ENCODE assay signal across 14 cellular contexts in genomic region chr6:108989700-108990099, GRCh38.
"Had no signal": no experiment of that assay in that cellular context is flagged by ENCODE, and none has a peak within 500 bp of the region (broad histone marks: within the 10 kb centered on the region; RNA-seq: fewer than 3 reads in every experiment).

No MANE protein-coding gene starts in this region.

- H3K4me3 Mint-ChIP-seq: activated CD4-positive, alpha-beta T cell treated with anti-CD3 and anti-CD28 coated beads, Interleukin-2, amount 10 ng/mL, durations not matched to agents 7 days and 5 days; activated naive CD8-positive, alpha-beta T cell treated with anti-CD3 and anti-CD28 coated beads, Interleukin-2, amount 10 ng/mL, durations not matched to agents 7 days and 5 days; natural killer cell treated with Interleukin-12 subunit alpha and Interleukin-12 subunit beta and Interleukin-15 and Interleukin-18, amount 100 ng/mL, for 72 hours had no signal

- ATAC-seq: left cardiac atrium; natural killer cell treated with Interleukin-12 subunit alpha and Interleukin-12 subunit beta and Interleukin-15 and Interleukin-18, amount 100 ng/mL, for 72 hours had no signal

- H3K9me3 ChIP-seq: right atrium auricular region had no signal

- H3K9me3 Mint-ChIP-seq: activated CD4-positive, alpha-beta T cell treated with anti-CD3 and anti-CD28 coated beads, Interleukin-2, amount 10 ng/mL, durations not matched to agents 7 days and 5 days; activated naive CD8-positive, alpha-beta T cell treated with anti-CD3 and anti-CD28 coated beads, Interleukin-2, amount 10 ng/mL, durations not matched to agents 7 days and 5 days; natural killer cell treated with Interleukin-12 subunit alpha and Interleukin-12 subunit beta and Interleukin-15 and Interleukin-18, amount 100 ng/mL, for 72 hours had no signal

- H3K27ac ChIP-seq: epithelial cell of prostate, skin epidermis had no signal

- H3K27me3 ChIP-seq: right atrium auricular region had no signal

- H3K4me3 ChIP-seq: right atrium auricular region, skin epidermis had no signal

- DNase-seq: activated CD4-positive, alpha-beta T cell treated with anti-CD3 and anti-CD28 coated beads, Interleukin-2, amount 10 ng/mL, durations not matched to agents 7 days and 5 days; activated naive CD4-positive, alpha-beta T cell; activated naive CD8-positive, alpha-beta T cell treated with anti-CD3 and anti-CD28 coated beads, Interleukin-2, amount 10 ng/mL, durations not matched to agents 7 days and 5 days; head of caudate nucleus; left cardiac atrium; mesenchymal stem cell; nucleus accumbens; stimulated activated CD4-positive, alpha-beta T cell treated with anti-CD3 and anti-CD28 coated beads, Interleukin-4, amount 100 ng/mL, for 24 hours; stimulated activated naive CD4-positive, alpha-beta T cell; substantia nigra had no signal

- H3K4me1 Mint-ChIP-seq: activated CD4-positive, alpha-beta T cell treated with anti-CD3 and anti-CD28 coated beads, Interleukin-2, amount 10 ng/mL, durations not matched to agents 7 days and 5 days had no signal

- H3K27me3 Mint-ChIP-seq: activated CD4-positive, alpha-beta T cell treated with anti-CD3 and anti-CD28 coated beads, Interleukin-2, amount 10 ng/mL, durations not matched to agents 7 days and 5 days; activated naive CD8-positive, alpha-beta T cell treated with anti-CD3 and anti-CD28 coated beads, Interleukin-2, amount 10 ng/mL, durations not matched to agents 7 days and 5 days; natural killer cell treated with Interleukin-12 subunit alpha and Interleukin-12 subunit beta and Interleukin-15 and Interleukin-18, amount 100 ng/mL, for 72 hours had no signal

- H3K27ac Mint-ChIP-seq: activated CD4-positive, alpha-beta T cell treated with anti-CD3 and anti-CD28 coated beads, Interleukin-2, amount 10 ng/mL, durations not matched to agents 7 days and 5 days; activated naive CD8-positive, alpha-beta T cell treated with anti-CD3 and anti-CD28 coated beads, Interleukin-2, amount 10 ng/mL, durations not matched to agents 7 days and 5 days; natural killer cell treated with Interleukin-12 subunit alpha and Interleukin-12 subunit beta and Interleukin-15 and Interleukin-18, amount 100 ng/mL, for 72 hours had no signal
